ENCODE assay signal across 19 cellular contexts in genomic region chr14:95465358-95465757, GRCh38.
A peak's percentile ranks its signal among the peaks of the same experiment; 100 is the strongest.
DNase-seq lines count a peak whose midpoint lies in the region; ATAC-seq and TF ChIP-seq lines count a peak whose summit lies in the region.
"Had no signal": no experiment of that assay in that cellular context is flagged by ENCODE, and none has a peak within 500 bp of the region (broad histone marks: within the 10 kb centered on the region; RNA-seq: fewer than 3 reads in every experiment).

No MANE protein-coding gene starts in this region.

- no peaks in the 10 kb centered on the region for H3K9me3 Mint-ChIP-seq in central memory CD8-positive, alpha-beta T cell

- peaks cover 22% of the 10 kb centered on the region for H3K36me3 Mint-ChIP-seq in central memory CD8-positive, alpha-beta T cell (ENCODE audit: insufficient read depth)

- H3K27me3 Mint-ChIP-seq in central memory CD8-positive, alpha-beta T cell: no peaks in the 10 kb centered on the region

- peak overlapping the region; percentile 98 for H3K27ac ChIP-seq in OCI-LY1 (ENCODE audit: low read depth, low read length, poor library complexity, severe bottlenecking)
- H3K27ac ChIP-seq: gastrocnemius medialis, HL-60, PC-9, testis had no signal

- peak overlapping the region; percentile 84 for H3K27ac Mint-ChIP-seq in central memory CD8-positive, alpha-beta T cell (ENCODE audit: low read depth)

- H3K9me2 ChIP-seq in OCI-LY1 (ENCODE audit: low read depth, low read length): no peaks in the 10 kb centered on the region

- H3K4me3 Mint-ChIP-seq in central memory CD8-positive, alpha-beta T cell: no peak overlapping the region

- no peaks in the 10 kb centered on the region for H3F3A ChIP-seq in OCI-LY1 (ENCODE audit: insufficient read depth, low read length)

- H3K9ac ChIP-seq in OCI-LY1 (ENCODE audit: low read length): no peak overlapping the region

- H3K4me3 ChIP-seq in OCI-LY1 (ENCODE audit: low read depth, low read length, poor library complexity, severe bottlenecking): no peak overlapping the region
- H3K4me3 ChIP-seq: gastrocnemius medialis, PC-9, testis had no signal

- no peaks in the 10 kb centered on the region for H3K9me3 ChIP-seq in OCI-LY1 (ENCODE audit: low read length)
- H3K9me3 ChIP-seq: gastrocnemius medialis, testis had no signal

- no peak for ATAC-seq in central memory CD8-positive, alpha-beta T cell (replicated peaks; ENCODE audit: extremely low read depth, poor library complexity, severe bottlenecking)
- no peak for ATAC-seq in GM19351 (IDR thresholded peaks at IDR 0.05; ENCODE audit: unreplicated experiment)
- ATAC-seq: gastrocnemius medialis, right cardiac atrium had no signal

- DNase-seq in stimulated activated CD4-positive, alpha-beta T cell treated with anti-CD3 and anti-CD28 coated beads, Interleukin-1b, Interleukin-23, amount 100 ng/mL, for 48 hours: peak; percentile 13
- no peak for DNase-seq in stimulated activated CD4-positive, alpha-beta T cell treated with anti-CD3 and anti-CD28 coated beads, Interleukin-2, amount 100 ng/mL, for 24 hours
- DNase-seq in central memory CD8-positive, alpha-beta T cell (ENCODE audit: low spot score in 2 of 2): no peak
- DNase-seq in nucleus accumbens (lab: John Stamatoyannopoulos, UW) (no peak), NCI-H226 (no peak)
- DNase-seq: dermis blood vessel endothelial cell, DMS153, erythroblast, gastrocnemius medialis, GOT3, NCI-H1105 treated with DMSO at 0.1 percent for 48 hours, NCI-H69, occipital lobe, PC-9, testis had no signal

- H4K20me1 ChIP-seq in OCI-LY1 (ENCODE audit: insufficient read depth, low read length): no peaks in the 10 kb centered on the region

- H3K79me2 ChIP-seq in OCI-LY1 (ENCODE audit: insufficient read depth, low read length): no peaks in the 10 kb centered on the region

- no peaks in the 10 kb centered on the region for H3K36me3 ChIP-seq in OCI-LY1 (ENCODE audit: insufficient read depth, low read length)
- H3K36me3 ChIP-seq: gastrocnemius medialis had no signal

- H3K4me1 ChIP-seq in OCI-LY1 (ENCODE audit: insufficient read depth, low read length, severe bottlenecking): peaks cover 51% of the 10 kb centered on the region

- H3K4me1 Mint-ChIP-seq in central memory CD8-positive, alpha-beta T cell: peaks cover 46% of the 10 kb centered on the region

- no peak overlapping the region for H2AFZ ChIP-seq in OCI-LY1 (ENCODE audit: low read length)
- H2AFZ ChIP-seq: PC-9 had no signal

- no peak for TF ChIP-seq CTCF in OCI-LY1 (IDR thresholded peaks at IDR 0.05; ENCODE audit: low read length)

- 0 out of 2 replicates have a peak overlapping the region, but pooled peaks have one; percentile 41 for H3K4me2 ChIP-seq in OCI-LY1 (ENCODE audit: low read length)
- H3K4me2 ChIP-seq: PC-9 had no signal

- no peaks in the 10 kb centered on the region for H3K27me3 ChIP-seq in OCI-LY1 (ENCODE audit: insufficient read depth, low read length)
- H3K27me3 ChIP-seq: gastrocnemius medialis, testis had no signal
